In the genomic region with DNA sequence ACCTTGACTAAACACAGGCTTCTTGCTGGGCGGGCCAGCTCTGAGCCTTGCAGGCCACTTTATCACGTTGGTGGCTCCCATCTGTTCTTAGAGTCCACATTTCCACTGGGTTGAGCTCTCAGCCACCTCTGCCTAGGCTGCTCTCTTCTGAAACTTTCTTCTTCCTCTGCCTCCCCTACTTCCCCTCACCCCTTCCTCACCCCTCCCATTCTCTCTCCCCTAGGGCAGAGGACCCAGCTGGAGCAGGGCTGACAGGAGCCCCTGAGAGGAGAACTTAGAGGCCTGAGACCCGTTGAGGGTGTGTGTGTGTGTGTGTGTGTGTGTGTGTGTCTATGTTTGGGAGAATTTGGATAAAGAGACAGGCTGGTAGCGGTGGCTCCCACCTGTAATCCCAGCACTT, we compare ENCODE assay signal across 9 cellular contexts. TPM values are rescaled to one million over a fixed set of nuclear protein-coding genes. Genes with fewer than 3 reads are reported as not detected.
DNase-seq lines count a peak whose midpoint lies in the region; ATAC-seq and TF ChIP-seq lines count a peak whose summit lies in the region.
"Had no signal": no experiment of that assay in that cellular context is flagged by ENCODE, and none has a peak within 500 bp of the region (broad histone marks: within the 10 kb centered on the region; RNA-seq: fewer than 3 reads in every experiment).

No MANE protein-coding gene starts in this region.

- no peaks in the 10 kb centered on the region for H3K9me3 Mint-ChIP-seq in activated T-helper 1 cell treated with anti-CD3 and anti-CD28 coated beads, Interleukin-12 subunit alpha, Interleukin-12 subunit beta, Interleukin-2, Interleukin-4 antibody, amounts not matched to agents 30 ng/mL and 10 ng/mL and 1 ng/mL, durations not matched to agents 14 hours and 24 hours and 36 hours
- no peaks in the 10 kb centered on the region for H3K9me3 Mint-ChIP-seq in natural killer cell

- no peaks in the 10 kb centered on the region for H3K27me3 Mint-ChIP-seq in activated T-helper 1 cell treated with anti-CD3 and anti-CD28 coated beads, Interleukin-12 subunit alpha, Interleukin-12 subunit beta, Interleukin-2, Interleukin-4 antibody, amounts not matched to agents 30 ng/mL and 10 ng/mL and 1 ng/mL, durations not matched to agents 14 hours and 24 hours and 36 hours (ENCODE audit: insufficient read depth)
- H3K27me3 Mint-ChIP-seq in natural killer cell (ENCODE audit: low read depth in 2 of 2): no peaks in the 10 kb centered on the region

- ATAC-seq in natural killer cell (no peak), HG03135 (IDR thresholded peaks at IDR 0.05; ENCODE audit: unreplicated experiment) (no peak)

- DNase-seq in GM06990 (ENCODE audit: extremely low read depth, insufficient read length) (peak; percentile 43), Kasumi-1 (lab: John Stamatoyannopoulos, UW) (peak; percentile 54 to 59), natural killer cell (no peak), NCI-H1092 treated with DMSO at 0.1 percent for 48 hours (lab: John Stamatoyannopoulos, UW) (no peak), OCI-M2 (lab: John Stamatoyannopoulos, UW; ENCODE audit: unreplicated experiment) (no peak)
- no peak for DNase-seq in activated T-helper 1 cell treated with anti-CD3 and anti-CD28 coated beads, Interleukin-12 subunit alpha, Interleukin-12 subunit beta, Interleukin-2, Interleukin-4 antibody, amounts not matched to agents 30 ng/mL and 10 ng/mL and 1 ng/mL, durations not matched to agents 14 hours and 24 hours and 36 hours (ENCODE audit: low spot score)
- no peak for DNase-seq in stimulated activated CD4-positive, alpha-beta T cell treated with anti-CD3 and anti-CD28 coated beads, Interleukin-12 subunit alpha, Interleukin-12 subunit beta, amount 100 ng/mL, for 4 hours
- DNase-seq: NCI-H226 had no signal

- peaks cover 79% of the 10 kb centered on the region for H3K4me1 Mint-ChIP-seq in activated T-helper 1 cell treated with anti-CD3 and anti-CD28 coated beads, Interleukin-12 subunit alpha, Interleukin-12 subunit beta, Interleukin-2, Interleukin-4 antibody, amounts not matched to agents 30 ng/mL and 10 ng/mL and 1 ng/mL, durations not matched to agents 14 hours and 24 hours and 36 hours (ENCODE audit: low read depth)
- peaks cover 66 to 69% of the 10 kb centered on the region in 2 donors for H3K4me1 Mint-ChIP-seq in natural killer cell

- no peaks in the 10 kb centered on the region for H3K36me3 Mint-ChIP-seq in activated T-helper 1 cell treated with anti-CD3 and anti-CD28 coated beads, Interleukin-12 subunit alpha, Interleukin-12 subunit beta, Interleukin-2, Interleukin-4 antibody, amounts not matched to agents 30 ng/mL and 10 ng/mL and 1 ng/mL, durations not matched to agents 14 hours and 24 hours and 36 hours (ENCODE audit: low read depth)
- H3K36me3 Mint-ChIP-seq in natural killer cell: no peaks in the 10 kb centered on the region

- H3K27ac Mint-ChIP-seq in activated T-helper 1 cell treated with anti-CD3 and anti-CD28 coated beads, Interleukin-12 subunit alpha, Interleukin-12 subunit beta, Interleukin-2, Interleukin-4 antibody, amounts not matched to agents 30 ng/mL and 10 ng/mL and 1 ng/mL, durations not matched to agents 14 hours and 24 hours and 36 hours: peak overlapping the region; percentile 93
- peak overlapping the region; percentile 95 to 96 for H3K27ac Mint-ChIP-seq in natural killer cell

- H3K27me3 ChIP-seq in GM06990 (replicated peaks; ENCODE audit: control insufficient read depth, insufficient read depth, low read length): no peaks in the 10 kb centered on the region

- intact Hi-C loops in activated T-helper 1 cell treated with anti-CD3 and anti-CD28 coated beads, Interleukin-12 subunit alpha, Interleukin-12 subunit beta, Interleukin-2, Interleukin-4 antibody, amounts not matched to agents 30 ng/mL and 10 ng/mL and 1 ng/mL, durations not matched to agents 14 hours and 24 hours and 36 hours (cut with micrococcal nuclease): loop anchor here (5.0 to 10.0 kb wide), 3 partner anchors 197 to 1190 kb away; a partner anchor contains a TSS
- intact Hi-C loops in natural killer cell (cut with micrococcal nuclease): loop anchor here (5.0 to 10.0 kb wide), 3 partner anchors 32 to 740 kb away; no protein-coding TSS in a partner anchor

- H3K36me3 ChIP-seq in GM06990 (ENCODE audit: control insufficient read depth, insufficient read depth, low read length): no peaks in the 10 kb centered on the region

- H3K4me3 ChIP-seq in GM06990 (replicated peaks; ENCODE audit: low read depth, low read length): no peak overlapping the region

- no peak for TF ChIP-seq CTCF in GM06990 (IDR thresholded peaks at IDR 0.05; ENCODE audit: insufficient read depth, low read length, poor library complexity, severe bottlenecking)
- no peak for TF ChIP-seq CTCF in natural killer cell (IDR thresholded peaks at IDR 0.05)

- H3K4me3 Mint-ChIP-seq in activated T-helper 1 cell treated with anti-CD3 and anti-CD28 coated beads, Interleukin-12 subunit alpha, Interleukin-12 subunit beta, Interleukin-2, Interleukin-4 antibody, amounts not matched to agents 30 ng/mL and 10 ng/mL and 1 ng/mL, durations not matched to agents 14 hours and 24 hours and 36 hours: peak overlapping the region; percentile 80
- H3K4me3 Mint-ChIP-seq in natural killer cell: peak overlapping the region; percentile 72

RNA-seq across cellular contexts. Expression of a gene that starts 19.9 kb away (rescaled TPM):
- 6,544 and 6,612 TPM in 2 replicates for total RNA-seq in activated T-helper 1 cell treated with anti-CD3 and anti-CD28 coated beads, Interleukin-12 subunit alpha, Interleukin-12 subunit beta, Interleukin-2, Interleukin-4 antibody, amounts not matched to agents 30 ng/mL and 10 ng/mL and 1 ng/mL, durations not matched to agents 14 hours and 24 hours and 36 hours
- 1,000 to 10,000 TPM; 5,049 to 6,005 (median 5,892) TPM for total RNA-seq in natural killer cell

RNA-seq across cellular contexts. Expression of a gene that starts 48.6 kb away (rescaled TPM):
- not detected in 2 replicates for total RNA-seq in activated T-helper 1 cell treated with anti-CD3 and anti-CD28 coated beads, Interleukin-12 subunit alpha, Interleukin-12 subunit beta, Interleukin-2, Interleukin-4 antibody, amounts not matched to agents 30 ng/mL and 10 ng/mL and 1 ng/mL, durations not matched to agents 14 hours and 24 hours and 36 hours
- total RNA-seq in natural killer cell: 1 to 10 TPM in 1 of 3 donors, under 1 TPM in 2; 0.95 to 1.9 (median 0.95) TPM

Comparison
In these comparisons a context has a peak if more than half of its experiments do, and no peak if none do; other contexts are left out.
1. DNase-seq: peak in GM06990 (single experiment) and Kasumi-1 (2 of 2); none in activated T-helper 1 cell treated with anti-CD3 and anti-CD28 coated beads, Interleukin-12 subunit alpha, Interleukin-12 subunit beta, Interleukin-2, Interleukin-4 antibody, amounts not matched to agents 30 ng/mL and 10 ng/mL and 1 ng/mL, durations not matched to agents 14 hours and 24 hours and 36 hours (single experiment), natural killer cell (single experiment), NCI-H1092 treated with DMSO at 0.1 percent for 48 hours (single experiment), OCI-M2 (single experiment) and stimulated activated CD4-positive, alpha-beta T cell treated with anti-CD3 and anti-CD28 coated beads, Interleukin-12 subunit alpha, Interleukin-12 subunit beta, amount 100 ng/mL, for 4 hours (single experiment).